In genomic region chr19:40191836-40192646, GRCh38 we compare ENCODE assay signal across 9 cellular contexts. TPM values are rescaled to one million over a fixed set of nuclear protein-coding genes. Genes with fewer than 3 reads are reported as not detected.
DNase-seq lines count a peak whose midpoint lies in the region; ATAC-seq and TF ChIP-seq lines count a peak whose summit lies in the region.
"Had no signal": no experiment of that assay in that cellular context is flagged by ENCODE, and none has a peak within 500 bp of the region (broad histone marks: within the 10 kb centered on the region; RNA-seq: fewer than 3 reads in every experiment).

No MANE protein-coding gene starts in this region.

- H3K9me3 ChIP-seq in SK-N-MC (ENCODE audit: low read depth, low read length) (no peaks in the 10 kb centered on the region), thymus (ENCODE audit: control insufficient read depth) (no peaks in the 10 kb centered on the region)

- peaks cover 5% of the 10 kb centered on the region for H3K4me1 ChIP-seq in thymus (ENCODE audit: control insufficient read depth, insufficient read depth, low read length)

- H3K4me3 ChIP-seq in SK-N-MC: peak overlapping the region; percentile 96
- H3K4me3 ChIP-seq in coronary artery: peak overlapping the region; percentile 96
- peak overlapping the region; percentile 82 for H3K4me3 ChIP-seq in thymus (ENCODE audit: low read length)

- H3K9me3 Mint-ChIP-seq in activated CD4-positive, alpha-beta T cell treated with anti-CD3 and anti-CD28 coated beads for 36 hours (ENCODE audit: low read depth): no peaks in the 10 kb centered on the region
- no peaks in the 10 kb centered on the region for H3K9me3 Mint-ChIP-seq in memory B cell

- no peaks in the 10 kb centered on the region for H3K27me3 ChIP-seq in thymus (ENCODE audit: control insufficient read depth, insufficient read depth)

- peak; percentile 41 for DNase-seq in activated CD4-positive, alpha-beta T cell treated with anti-CD3 and anti-CD28 coated beads for 36 hours
- DNase-seq in activated CD4-positive, alpha-beta T cell treated with anti-CD3 and anti-CD28 coated beads, Interleukin-2, amount 50 U/mL, for 1 hour: no peak
- no peak for DNase-seq in SK-N-MC (ENCODE audit: low read depth, low spot score)
- peak; percentile 72 for DNase-seq in coronary artery (ENCODE audit: low spot score)
- DNase-seq in memory B cell (ENCODE audit: low spot score in 2 of 2): peak; percentile 5 to 22

- CTCF ChIA-PET in activated CD4-positive, alpha-beta T cell treated with anti-CD3 and anti-CD28 coated beads for 36 hours (lab: Charles Lee): no interaction called here

- peak overlapping the region; percentile 59 for H3K4me3 Mint-ChIP-seq in activated CD4-positive, alpha-beta T cell treated with anti-CD3 and anti-CD28 coated beads for 36 hours
- peak overlapping the region; percentile 73 for H3K4me3 Mint-ChIP-seq in memory B cell

- no peak overlapping the region for H3K27ac Mint-ChIP-seq in activated CD4-positive, alpha-beta T cell treated with anti-CD3 and anti-CD28 coated beads for 36 hours
- no peak overlapping the region for H3K27ac Mint-ChIP-seq in memory B cell

- no peak for TF ChIP-seq CTCF in coronary artery (IDR thresholded peaks at IDR 0.05)

- peak overlapping the region; percentile 45 for H3K9ac ChIP-seq in SK-N-MC (ENCODE audit: insufficient read length)

- H3K27ac ChIP-seq in SK-N-MC (no peak overlapping the region), coronary artery (peak overlapping the region; percentile 98 to 99), thymus (ENCODE audit: low read depth) (no peak overlapping the region)

- H3K36me3 ChIP-seq in SK-N-MC (ENCODE audit: insufficient read depth, low read length) (no peaks in the 10 kb centered on the region), thymus (ENCODE audit: control insufficient read depth, insufficient read depth) (no peaks in the 10 kb centered on the region)

- no peaks in the 10 kb centered on the region for H3K27me3 Mint-ChIP-seq in activated CD4-positive, alpha-beta T cell treated with anti-CD3 and anti-CD28 coated beads for 36 hours
- H3K27me3 Mint-ChIP-seq in memory B cell: no peaks in the 10 kb centered on the region

- peaks cover 20% of the 10 kb centered on the region for H3K4me1 Mint-ChIP-seq in activated CD4-positive, alpha-beta T cell treated with anti-CD3 and anti-CD28 coated beads for 36 hours
- H3K4me1 Mint-ChIP-seq in memory B cell: peaks cover 20% of the 10 kb centered on the region

- no peak for ATAC-seq in activated CD4-positive, alpha-beta T cell treated with anti-CD3 and anti-CD28 coated beads for 36 hours
- ATAC-seq in HG02973 (IDR thresholded peaks at IDR 0.05; ENCODE audit: unreplicated experiment) (peak; percentile 15), memory B cell (ENCODE audit: low read depth) (peak; percentile 10), HG02623 (IDR thresholded peaks at IDR 0.05; ENCODE audit: unreplicated experiment) (no peak)

- WGBS in thymus: 25% methylated on average over 62 of the region's 62 CpGs

- intact Hi-C loops in activated CD4-positive, alpha-beta T cell treated with anti-CD3 and anti-CD28 coated beads for 36 hours (cut with DNase I, micrococcal nuclease): loop anchor here (1.0 to 2.0 kb wide), 14 partner anchors 31 to 711 kb away; partner anchors contain the start of genes AKT2 (in 2 of the 2), C19orf47 (in 1 of the 2), COQ8B (in 1 of the 2) and DYRK1B (in 1 of the 2)

- POLR2A ChIA-PET in activated CD4-positive, alpha-beta T cell treated with anti-CD3 and anti-CD28 coated beads for 36 hours (lab: Charles Lee): no interaction called here

- H3K36me3 Mint-ChIP-seq in activated CD4-positive, alpha-beta T cell treated with anti-CD3 and anti-CD28 coated beads for 36 hours (ENCODE audit: low read depth): no peaks in the 10 kb centered on the region
- H3K36me3 Mint-ChIP-seq in memory B cell: no peaks in the 10 kb centered on the region

RNA-seq across cellular contexts. Expression of gene MAP3K10, which starts 0.8 kb away (rescaled TPM):
- 10 to 100 TPM in 1 of 2 experiments, 1 to 10 TPM in 1; 8.7 to 10.8 TPM for total RNA-seq in activated CD4-positive, alpha-beta T cell treated with anti-CD3 and anti-CD28 coated beads for 36 hours
- 10.8 TPM for polyA plus RNA-seq in thymus

RNA-seq across cellular contexts. Expression of gene TTC9B, which starts 26.1 kb away (rescaled TPM):
- total RNA-seq in activated CD4-positive, alpha-beta T cell treated with anti-CD3 and anti-CD28 coated beads for 36 hours: not detected
- polyA plus RNA-seq in thymus: 0.11 TPM
- total RNA-seq: pulmonary artery endothelial cell had no signal

RNA-seq across cellular contexts. Expression of gene CCNP, which starts 34.4 kb away (rescaled TPM):
- under 1 TPM in 1 of 2 experiments, not detected in 1; 0.12 TPM for total RNA-seq in activated CD4-positive, alpha-beta T cell treated with anti-CD3 and anti-CD28 coated beads for 36 hours
- polyA plus RNA-seq in thymus: 0.34 TPM

Comparison
In these comparisons a context has a peak if more than half of its experiments do, and no peak if none do; other contexts are left out.
1. DNase-seq: peak in activated CD4-positive, alpha-beta T cell treated with anti-CD3 and anti-CD28 coated beads for 36 hours (single experiment), coronary artery (single experiment) and memory B cell (2 of 2); none in activated CD4-positive, alpha-beta T cell treated with anti-CD3 and anti-CD28 coated beads, Interleukin-2, amount 50 U/mL, for 1 hour (single experiment) and SK-N-MC (single experiment).
2. ATAC-seq: peak in HG02973 (single experiment) and memory B cell (single experiment); none in activated CD4-positive, alpha-beta T cell treated with anti-CD3 and anti-CD28 coated beads for 36 hours (single experiment) and HG02623 (single experiment).
3. H3K27ac ChIP-seq: peak in coronary artery (2 of 2); none in SK-N-MC (single experiment) and thymus (single experiment).
4. Peak in every context shown above with its lines, with median percentiles within 50 percentile points of each other: H3K4me3 ChIP-seq.